In the genomic region with DNA sequence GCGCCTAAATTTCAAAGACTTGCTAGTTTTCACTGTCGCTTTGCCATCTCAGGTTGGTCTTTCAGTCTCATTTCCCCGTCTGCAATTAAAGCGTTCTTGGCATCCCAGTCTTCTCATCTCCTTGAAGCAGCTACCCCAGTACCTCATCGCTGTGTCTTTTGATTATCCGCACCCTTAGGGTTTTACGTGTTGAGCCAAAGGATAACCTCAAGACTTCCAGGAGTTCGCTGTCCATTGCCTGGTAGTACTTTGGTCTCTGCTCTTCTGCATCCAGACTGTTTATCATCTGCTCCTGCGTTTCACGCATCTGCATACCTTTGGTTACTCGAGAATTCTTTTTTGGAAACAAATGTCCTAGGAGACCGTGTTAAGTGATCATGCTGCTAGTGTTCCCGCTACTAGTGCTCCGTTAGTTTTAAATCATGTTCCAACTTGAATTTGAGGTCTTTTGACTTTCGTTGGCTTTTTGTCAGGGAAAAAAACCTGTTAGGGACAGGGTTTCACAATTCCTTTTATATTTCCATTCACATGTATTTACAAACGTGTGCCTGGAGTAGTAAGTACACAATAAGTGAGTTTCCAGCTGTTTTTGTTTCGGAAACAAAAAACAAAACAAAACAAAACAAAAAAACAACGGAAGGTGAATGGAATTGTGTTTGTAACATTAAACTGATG, we compare ENCODE assay signal across 8 cellular contexts. TPM values are rescaled to one million over a fixed set of nuclear protein-coding genes. Genes with fewer than 3 reads are reported as not detected.
A peak's percentile ranks its signal among the peaks of the same experiment; 100 is the strongest.
DNase-seq lines count a peak whose midpoint lies in the region; ATAC-seq, FAIRE-seq and TF ChIP-seq lines count a peak whose summit lies in the region.

No MANE protein-coding gene starts in this region.

- H3K4me1 ChIP-seq in CD8-positive, alpha-beta memory T cell (ENCODE audit: insufficient read depth, low read length), result peaks cover 21% of the 10 kb centered on the region
- peaks cover 10 to 29% (median 22%) of the 10 kb centered on the region in 3 donors for H3K4me1 ChIP-seq in pancreas

- TF ChIP-seq CTCF in activated B cell treated with CpG ODN at 0.5 μM for 24 hours (IDR thresholded peaks at IDR 0.05), result no peak
- no peak for TF ChIP-seq CTCF in pancreas (IDR thresholded peaks at IDR 0.05)

- intact Hi-C loops in activated B cell treated with CpG ODN at 0.5 μM for 24 hours (cut with micrococcal nuclease) (loop anchor here (1.0 kb wide), 1 partner anchor 113 kb away; the partner anchor contains the start of gene PDCL), pancreas (cut with DNase I) (no loop called here)

- H3K27ac ChIP-seq in CD8-positive, alpha-beta memory T cell (ENCODE audit: low read depth, low read length), result peak overlapping the region; percentile 84
- peak overlapping the region; percentile 57 to 91 (median 82) for H3K27ac ChIP-seq in pancreas

- H3K4me1 Mint-ChIP-seq in CD8-positive, alpha-beta memory T cell, result peaks cover 25 to 48% (median 42%) of the 10 kb centered on the region in 3 donors
- peaks cover 31% of the 10 kb centered on the region for H3K4me1 Mint-ChIP-seq in activated B cell treated with CpG ODN at 0.5 μM for 24 hours

- H3K4me3 ChIP-seq in CD8-positive, alpha-beta memory T cell (ENCODE audit: low read length), result peak overlapping the region; percentile 80
- H3K4me3 ChIP-seq in pancreas, result peak overlapping the region; percentile 48 to 78 (median 60)

- peak overlapping the region; percentile 82 to 98 (median 95) for H3K27ac Mint-ChIP-seq in CD8-positive, alpha-beta memory T cell
- H3K27ac Mint-ChIP-seq in activated B cell treated with CpG ODN at 0.5 μM for 24 hours, result peak overlapping the region; percentile 76

- no peaks in the 10 kb centered on the region for H3K27me3 ChIP-seq in CD8-positive, alpha-beta memory T cell (ENCODE audit: insufficient read depth, low read length, poor library complexity, severe bottlenecking)
- H3K27me3 ChIP-seq in pancreas, result no peaks in the 10 kb centered on the region

- no peak for FAIRE-seq in pancreas (lab: Jason Lieb, UNC)

- peaks cover 5% of the 10 kb centered on the region for H3K36me3 ChIP-seq in CD8-positive, alpha-beta memory T cell (ENCODE audit: insufficient read depth, low read length)
- peaks cover 0 to 5% (median 0%) of the 10 kb centered on the region in 3 donors for H3K36me3 ChIP-seq in pancreas

- CTCF ChIA-PET in CD8-positive, alpha-beta memory T cell (lab: Charles Lee), result no interaction called here
- CTCF ChIA-PET in activated B cell treated with CpG ODN at 0.5 μM for 24 hours (lab: Charles Lee), result interaction anchor here (0.7 to 1.7 kb wide), 2 partner anchors 10 to 29 kb away, joined by 3 to 7 read pairs; partner anchors contain the start of genes ZBTB26 and ZBTB6

- peak; percentile 13 for ATAC-seq in HG03045 (IDR thresholded peaks at IDR 0.05; ENCODE audit: unreplicated experiment)
- ATAC-seq in activated B cell treated with CpG ODN at 0.5 μM for 24 hours (ENCODE audit: low read depth), result no peak
- ATAC-seq in pancreas, result peak; percentile 8 to 31 (median 18)
- no peak for ATAC-seq in GM21619 (IDR thresholded peaks at IDR 0.05; ENCODE audit: unreplicated experiment)

- no peaks in the 10 kb centered on the region for H3K9me3 ChIP-seq in CD8-positive, alpha-beta memory T cell (ENCODE audit: low read length)
- H3K9me3 ChIP-seq in pancreas, result no peaks in the 10 kb centered on the region

- H3K4me3 Mint-ChIP-seq in CD8-positive, alpha-beta memory T cell, result peak overlapping the region; percentile 90 to 96 (median 93)
- peak overlapping the region; percentile 93 for H3K4me3 Mint-ChIP-seq in activated B cell treated with CpG ODN at 0.5 μM for 24 hours

- 2% methylated on average over 18 of the region's 18 CpGs for WGBS in pancreas, 2 donors

- peaks cover 0 to 27% (median 5%) of the 10 kb centered on the region in 3 donors for H3K36me3 Mint-ChIP-seq in CD8-positive, alpha-beta memory T cell
- peaks cover 30% of the 10 kb centered on the region for H3K36me3 Mint-ChIP-seq in activated B cell treated with CpG ODN at 0.5 μM for 24 hours (ENCODE audit: low read depth)

- H3K27me3 Mint-ChIP-seq in CD8-positive, alpha-beta memory T cell, result peaks cover 0 to 2% of the 10 kb centered on the region in 2 donors
- H3K27me3 Mint-ChIP-seq in activated B cell treated with CpG ODN at 0.5 μM for 24 hours, result no peaks in the 10 kb centered on the region

- POLR2A ChIA-PET in CD8-positive, alpha-beta memory T cell (lab: Charles Lee), result interaction anchor here (0.6 to 2.4 kb wide), 4 partner anchors 28 to 47 kb away, joined by 3 to 19 read pairs (median 14); partner anchors contain the start of genes RC3H2 and ZBTB6
- POLR2A ChIA-PET in activated B cell treated with CpG ODN at 0.5 μM for 24 hours (lab: Charles Lee), result interaction anchor here (0.5 to 2.7 kb wide), 8 partner anchors 10 to 135 kb away, joined by 3 to 73 read pairs (median 11); partner anchors contain the start of genes RC3H2, ZBTB26 and ZBTB6

- DNase-seq in CD8-positive, alpha-beta memory T cell, result no peak
- DNase-seq in activated B cell treated with CpG ODN at 0.5 μM for 24 hours, result no peak
- peak; percentile 41 for DNase-seq in globus pallidus (ENCODE audit: low spot score)
- no peak for DNase-seq in pancreas
- no peak for DNase-seq in ecto neural progenitor cell (ENCODE audit: low spot score)
- no peak for DNase-seq in NCI-H1092 (lab: John Stamatoyannopoulos, UW)

- H3K9me3 Mint-ChIP-seq in CD8-positive, alpha-beta memory T cell, result no peaks in the 10 kb centered on the region
- no peaks in the 10 kb centered on the region for H3K9me3 Mint-ChIP-seq in activated B cell treated with CpG ODN at 0.5 μM for 24 hours

RNA-seq across cellular contexts. Expression of gene RABGAP1, which starts 0.9 kb away (rescaled TPM):
- total RNA-seq in CD8-positive, alpha-beta memory T cell, result 10 to 100 TPM; 20.7 to 22.2 TPM
- 24.3 TPM for polyA plus RNA-seq in CD8-positive, alpha-beta memory T cell
- total RNA-seq in activated B cell treated with CpG ODN at 0.5 μM for 24 hours, result 47.4 and 58.1 TPM in 2 replicates
- 10 to 100 TPM; 19.4 to 35.2 (median 20.6) TPM for total RNA-seq in pancreas
- 10 to 100 TPM in 1 of 2 donors, 1 to 10 TPM in 1; 7.6 to 11.7 TPM for polyA plus RNA-seq in pancreas

RNA-seq across cellular contexts. Expression of gene ZBTB26, which starts 10.4 kb away (rescaled TPM):
- total RNA-seq in CD8-positive, alpha-beta memory T cell, result 1 to 10 TPM; 4.8 to 5.4 TPM
- polyA plus RNA-seq in CD8-positive, alpha-beta memory T cell, result 0.49 TPM
- total RNA-seq in activated B cell treated with CpG ODN at 0.5 μM for 24 hours (9.7 and 11.9 TPM in 2 replicates), pancreas (1 to 10 TPM; 2.3 to 5.3 (median 3.1) TPM)
- polyA plus RNA-seq in pancreas, result 1 to 10 TPM; 1.5 to 3.5 TPM

RNA-seq across cellular contexts. Expression of gene ZBTB6, which starts 28.6 kb away (rescaled TPM):
- 10 to 100 TPM; 11.6 to 12.6 TPM for total RNA-seq in CD8-positive, alpha-beta memory T cell
- 2.7 TPM for polyA plus RNA-seq in CD8-positive, alpha-beta memory T cell
- total RNA-seq in activated B cell treated with CpG ODN at 0.5 μM for 24 hours (15.3 and 15.5 TPM in 2 replicates), pancreas (1 to 10 TPM; 2.2 to 5.3 (median 3.2) TPM)
- polyA plus RNA-seq in pancreas, result 1 to 10 TPM in 1 of 2 donors, under 1 TPM in 1; 0.87 to 3.4 TPM

RNA-seq across cellular contexts. Expression of gene RC3H2, which starts 36.5 kb away (rescaled TPM):
- total RNA-seq in CD8-positive, alpha-beta memory T cell, result 10 to 100 TPM; 32.1 to 34.4 TPM
- polyA plus RNA-seq in CD8-positive, alpha-beta memory T cell, result 34.0 TPM
- 50.8 and 62.7 TPM in 2 replicates for total RNA-seq in activated B cell treated with CpG ODN at 0.5 μM for 24 hours
- total RNA-seq in pancreas, result 10 to 100 TPM; 10.9 to 18.7 (median 12.9) TPM
- 1 to 10 TPM; 4.1 to 5.4 TPM for polyA plus RNA-seq in pancreas

Comparison
In these comparisons a context has a peak if more than half of its experiments do, and no peak if none do; other contexts are left out.
1. ATAC-seq: peak in HG03045 (single experiment) and pancreas (4 of 4); none in activated B cell treated with CpG ODN at 0.5 μM for 24 hours (single experiment) and GM21619 (single experiment).